Comparison of ENCODE assay signal across 1 cellular context in the genomic region with DNA sequence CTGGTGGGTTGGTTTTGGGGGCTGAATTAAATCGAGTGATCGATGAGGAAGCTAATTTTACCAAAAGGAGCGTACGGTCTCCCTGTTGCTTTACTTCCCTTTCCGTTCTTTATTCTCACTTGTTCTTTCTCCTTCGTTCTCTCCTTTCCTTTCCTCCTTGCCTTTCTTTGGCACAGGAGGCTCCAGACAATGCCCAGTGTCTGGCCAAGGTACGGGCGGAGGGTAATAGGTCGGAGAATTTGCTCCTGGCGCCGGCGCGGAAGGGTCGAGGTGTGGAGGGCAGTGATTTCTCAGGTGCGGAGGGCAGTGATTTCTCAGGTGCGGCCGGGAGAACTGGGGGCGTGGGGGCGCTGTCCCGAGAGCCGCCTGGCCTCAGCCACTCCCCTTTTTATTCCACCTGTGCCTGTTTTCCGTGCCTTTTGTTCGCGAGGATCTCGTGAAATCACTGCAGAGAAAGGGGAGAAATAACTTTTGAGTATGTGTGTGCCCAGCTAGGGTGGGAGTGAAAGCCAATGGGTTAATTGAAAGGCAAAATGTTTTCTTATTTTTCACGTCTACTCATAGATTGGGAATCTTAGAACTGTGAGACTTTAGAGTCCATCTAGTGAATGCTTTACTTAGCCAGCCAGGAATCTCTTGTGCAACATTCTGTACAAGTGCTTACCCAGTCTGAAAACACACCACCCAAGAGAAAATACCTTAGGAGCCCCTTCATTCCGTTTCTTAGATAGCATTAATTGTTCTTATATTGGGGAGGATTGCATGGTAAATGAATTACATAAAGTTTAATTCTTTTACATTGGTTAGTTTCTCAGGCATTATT.
TF ChIP-seq lines count a peak whose summit lies in the region.

No MANE protein-coding gene starts in this region.

TF ChIP-seq in HepG2, 621 proteins besides CTCF, POLR2A, EP300 and RAD21 (continued from another document and continues in another):
- 0 out of 2 replicates have a peak, but pooled peaks have one; percentile 9 for TF ChIP-seq ZFX (CRISPR knock-in tag; IDR thresholded peaks at IDR 0.05; ENCODE audit: low read depth)
- TF ChIP-seq NR2F2 (IDR thresholded peaks at IDR 0.05; ENCODE audit: borderline replicate concordance, low read depth) = 0 out of 2 replicates have a peak, but pooled peaks have one; percentile 15
- TF ChIP-seq ZNF577 (CRISPR knock-in tag; IDR thresholded peaks at IDR 0.05; ENCODE audit: borderline replicate concordance, low read depth) = 0 out of 2 replicates have a peak, but pooled peaks have one; percentile 51
- TF ChIP-seq GFI1 (CRISPR knock-in tag; IDR thresholded peaks at IDR 0.05; ENCODE audit: borderline replicate concordance) = peak; percentile 100
- no peak for TF ChIP-seq ZNF598 (CRISPR knock-in tag; IDR thresholded peaks at IDR 0.05; ENCODE audit: borderline replicate concordance)
- TF ChIP-seq SAP130 (CRISPR knock-in tag; IDR thresholded peaks at IDR 0.05; ENCODE audit: low read depth) = peak; percentile 61
- peak; percentile 77 for TF ChIP-seq CEBPG (CRISPR knock-in tag; IDR thresholded peaks at IDR 0.05)
- peak; percentile 84; the same call in 1 of the 2 replicates for TF ChIP-seq ZNF230 (CRISPR knock-in tag; IDR thresholded peaks at IDR 0.05)
- 0 out of 2 replicates have a peak, but pooled peaks have one; percentile 44 for TF ChIP-seq ONECUT2 (CRISPR knock-in tag; IDR thresholded peaks at IDR 0.05)
- TF ChIP-seq ELF1 (CRISPR knock-in tag; IDR thresholded peaks at IDR 0.05) = no peak
- TF ChIP-seq ZNF292 (CRISPR knock-in tag; IDR thresholded peaks at IDR 0.05; ENCODE audit: borderline replicate concordance, low read depth) = no peak
- no peak for TF ChIP-seq MAFF (IDR thresholded peaks at IDR 0.05; ENCODE audit: low read depth, low read length)
- TF ChIP-seq PHF21A (CRISPR knock-in tag; IDR thresholded peaks at IDR 0.05) = peak; percentile 99
- TF ChIP-seq ZNF501 (CRISPR knock-in tag; IDR thresholded peaks at IDR 0.05) = peak; percentile 49; the same call in 1 of the 2 replicates
- TF ChIP-seq POLR2AphosphoS2 (IDR thresholded peaks at IDR 0.05; ENCODE audit: low read depth, low read length) = no peak
- TF ChIP-seq ZNF256 (CRISPR knock-in tag; conservative IDR thresholded peaks at IDR 0.05) = 0 out of 2 replicates have a peak, but pooled peaks have one; percentile 37
- peak; percentile 27; the same call in 1 of the 2 replicates for TF ChIP-seq ZMYM4 (CRISPR knock-in tag; IDR thresholded peaks at IDR 0.05)
- TF ChIP-seq ZEB1 (IDR thresholded peaks at IDR 0.05; ENCODE audit: insufficient replicate concordance, low read depth) = peak; percentile 98
- no peak for TF ChIP-seq LCORL (IDR thresholded peaks at IDR 0.05)
- 0 out of 2 replicates have a peak, but pooled peaks have one; percentile 26 for TF ChIP-seq LCORL (CRISPR knock-in tag; IDR thresholded peaks at IDR 0.05)
- TF ChIP-seq BCL6 (CRISPR knock-in tag; IDR thresholded peaks at IDR 0.05) = peak; percentile 48; the same call in 1 of the 2 replicates
- TF ChIP-seq TSC22D2 (CRISPR knock-in tag; IDR thresholded peaks at IDR 0.05; ENCODE audit: borderline replicate concordance) = no peak
- no peak for TF ChIP-seq ZNF768 (CRISPR knock-in tag; IDR thresholded peaks at IDR 0.05)
- TF ChIP-seq POGZ (CRISPR knock-in tag; IDR thresholded peaks at IDR 0.05) = no peak
- TF ChIP-seq MTA1 (CRISPR knock-in tag; IDR thresholded peaks at IDR 0.05; ENCODE audit: borderline replicate concordance) = peak; percentile 81; the same call in 1 of the 2 replicates
- TF ChIP-seq, protein P1, sequence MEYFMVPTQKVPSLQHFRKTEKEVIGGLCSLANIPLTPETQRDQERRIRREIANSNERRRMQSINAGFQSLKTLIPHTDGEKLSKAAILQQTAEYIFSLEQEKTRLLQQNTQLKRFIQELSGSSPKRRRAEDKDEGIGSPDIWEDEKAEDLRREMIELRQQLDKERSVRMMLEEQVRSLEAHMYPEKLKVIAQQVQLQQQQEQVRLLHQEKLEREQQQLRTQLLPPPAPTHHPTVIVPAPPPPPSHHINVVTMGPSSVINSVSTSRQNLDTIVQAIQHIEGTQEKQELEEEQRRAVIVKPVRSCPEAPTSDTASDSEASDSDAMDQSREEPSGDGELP (IDR thresholded peaks at IDR 0.05; ENCODE audit: borderline replicate concordance, low read depth) = 0 out of 2 replicates have a peak, but pooled peaks have one; percentile 19
- TF ChIP-seq NR2C2 (CRISPR knock-in tag; IDR thresholded peaks at IDR 0.05; ENCODE audit: borderline replicate concordance) = peak; percentile 32; the same call in 1 of the 2 replicates
- no peak for TF ChIP-seq TCF7L2 (IDR thresholded peaks at IDR 0.05; ENCODE audit: low read depth, low read length)
- 0 out of 2 replicates have a peak, but pooled peaks have one; percentile 44 for TF ChIP-seq MEIS2 (CRISPR knock-in tag; IDR thresholded peaks at IDR 0.05)
- no peak for TF ChIP-seq ZNF431 (CRISPR knock-in tag; IDR thresholded peaks at IDR 0.05; ENCODE audit: borderline replicate concordance, low read depth)
- 0 out of 2 replicates have a peak, but pooled peaks have one; percentile 12 for TF ChIP-seq ZNF430 (CRISPR knock-in tag; IDR thresholded peaks at IDR 0.05)
- TF ChIP-seq, protein P2, sequence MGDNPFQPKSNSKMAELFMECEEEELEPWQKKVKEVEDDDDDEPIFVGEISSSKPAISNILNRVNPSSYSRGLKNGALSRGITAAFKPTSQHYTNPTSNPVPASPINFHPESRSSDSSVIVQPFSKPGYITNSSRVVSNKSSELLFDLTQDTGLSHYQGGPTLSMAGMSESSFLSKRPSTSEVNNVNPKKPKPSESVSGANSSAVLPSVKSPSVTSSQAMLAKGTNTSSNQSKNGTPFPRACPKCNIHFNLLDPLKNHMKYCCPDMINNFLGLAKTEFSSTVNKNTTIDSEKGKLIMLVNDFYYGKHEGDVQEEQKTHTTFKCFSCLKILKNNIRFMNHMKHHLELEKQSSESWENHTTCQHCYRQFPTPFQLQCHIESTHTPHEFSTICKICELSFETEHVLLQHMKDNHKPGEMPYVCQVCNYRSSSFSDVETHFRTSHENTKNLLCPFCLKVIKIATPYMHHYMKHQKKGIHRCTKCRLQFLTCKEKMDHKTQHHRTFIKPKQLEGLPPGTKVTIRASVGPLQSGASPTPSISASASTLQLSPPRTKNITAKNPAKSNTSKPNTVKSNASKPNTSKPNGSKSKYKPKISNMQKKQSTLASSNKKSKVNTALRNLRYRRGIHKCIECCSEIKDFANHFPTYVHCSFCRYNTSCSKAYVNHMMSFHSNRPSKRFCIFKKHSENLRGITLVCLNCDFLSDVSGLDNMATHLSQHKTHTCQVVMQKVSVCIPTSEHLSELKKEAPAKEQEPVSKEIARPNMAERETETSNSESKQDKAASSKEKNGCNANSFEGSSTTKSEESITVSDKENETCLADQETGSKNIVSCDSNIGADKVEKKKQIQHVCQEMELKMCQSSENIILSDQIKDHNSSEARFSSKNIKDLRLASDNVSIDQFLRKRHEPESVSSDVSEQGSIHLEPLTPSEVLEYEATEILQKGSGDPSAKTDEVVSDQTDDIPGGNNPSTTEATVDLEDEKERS (CRISPR knock-in tag; IDR thresholded peaks at IDR 0.05) = 0 out of 2 replicates have a peak, but pooled peaks have one; percentile 19
- TF ChIP-seq ZSCAN25 (CRISPR knock-in tag; IDR thresholded peaks at IDR 0.05) = peak; percentile 78; the same call in 1 of the 2 replicates
- 0 out of 2 replicates have a peak, but pooled peaks have one; percentile 45 for TF ChIP-seq KMT2B (CRISPR knock-in tag; IDR thresholded peaks at IDR 0.05)
- TF ChIP-seq MED1 (CRISPR knock-in tag; IDR thresholded peaks at IDR 0.05) = 0 out of 2 replicates have a peak, but pooled peaks have one; percentile 8
- no peak for TF ChIP-seq CREB1 (IDR thresholded peaks at IDR 0.05)
- TF ChIP-seq CREB1 (CRISPR knock-in tag; IDR thresholded peaks at IDR 0.05) = no peak
- TF ChIP-seq, protein P3, sequence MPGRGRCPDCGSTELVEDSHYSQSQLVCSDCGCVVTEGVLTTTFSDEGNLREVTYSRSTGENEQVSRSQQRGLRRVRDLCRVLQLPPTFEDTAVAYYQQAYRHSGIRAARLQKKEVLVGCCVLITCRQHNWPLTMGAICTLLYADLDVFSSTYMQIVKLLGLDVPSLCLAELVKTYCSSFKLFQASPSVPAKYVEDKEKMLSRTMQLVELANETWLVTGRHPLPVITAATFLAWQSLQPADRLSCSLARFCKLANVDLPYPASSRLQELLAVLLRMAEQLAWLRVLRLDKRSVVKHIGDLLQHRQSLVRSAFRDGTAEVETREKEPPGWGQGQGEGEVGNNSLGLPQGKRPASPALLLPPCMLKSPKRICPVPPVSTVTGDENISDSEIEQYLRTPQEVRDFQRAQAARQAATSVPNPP (CRISPR knock-in tag; IDR thresholded peaks at IDR 0.05) = no peak
- TF ChIP-seq, protein P4, sequence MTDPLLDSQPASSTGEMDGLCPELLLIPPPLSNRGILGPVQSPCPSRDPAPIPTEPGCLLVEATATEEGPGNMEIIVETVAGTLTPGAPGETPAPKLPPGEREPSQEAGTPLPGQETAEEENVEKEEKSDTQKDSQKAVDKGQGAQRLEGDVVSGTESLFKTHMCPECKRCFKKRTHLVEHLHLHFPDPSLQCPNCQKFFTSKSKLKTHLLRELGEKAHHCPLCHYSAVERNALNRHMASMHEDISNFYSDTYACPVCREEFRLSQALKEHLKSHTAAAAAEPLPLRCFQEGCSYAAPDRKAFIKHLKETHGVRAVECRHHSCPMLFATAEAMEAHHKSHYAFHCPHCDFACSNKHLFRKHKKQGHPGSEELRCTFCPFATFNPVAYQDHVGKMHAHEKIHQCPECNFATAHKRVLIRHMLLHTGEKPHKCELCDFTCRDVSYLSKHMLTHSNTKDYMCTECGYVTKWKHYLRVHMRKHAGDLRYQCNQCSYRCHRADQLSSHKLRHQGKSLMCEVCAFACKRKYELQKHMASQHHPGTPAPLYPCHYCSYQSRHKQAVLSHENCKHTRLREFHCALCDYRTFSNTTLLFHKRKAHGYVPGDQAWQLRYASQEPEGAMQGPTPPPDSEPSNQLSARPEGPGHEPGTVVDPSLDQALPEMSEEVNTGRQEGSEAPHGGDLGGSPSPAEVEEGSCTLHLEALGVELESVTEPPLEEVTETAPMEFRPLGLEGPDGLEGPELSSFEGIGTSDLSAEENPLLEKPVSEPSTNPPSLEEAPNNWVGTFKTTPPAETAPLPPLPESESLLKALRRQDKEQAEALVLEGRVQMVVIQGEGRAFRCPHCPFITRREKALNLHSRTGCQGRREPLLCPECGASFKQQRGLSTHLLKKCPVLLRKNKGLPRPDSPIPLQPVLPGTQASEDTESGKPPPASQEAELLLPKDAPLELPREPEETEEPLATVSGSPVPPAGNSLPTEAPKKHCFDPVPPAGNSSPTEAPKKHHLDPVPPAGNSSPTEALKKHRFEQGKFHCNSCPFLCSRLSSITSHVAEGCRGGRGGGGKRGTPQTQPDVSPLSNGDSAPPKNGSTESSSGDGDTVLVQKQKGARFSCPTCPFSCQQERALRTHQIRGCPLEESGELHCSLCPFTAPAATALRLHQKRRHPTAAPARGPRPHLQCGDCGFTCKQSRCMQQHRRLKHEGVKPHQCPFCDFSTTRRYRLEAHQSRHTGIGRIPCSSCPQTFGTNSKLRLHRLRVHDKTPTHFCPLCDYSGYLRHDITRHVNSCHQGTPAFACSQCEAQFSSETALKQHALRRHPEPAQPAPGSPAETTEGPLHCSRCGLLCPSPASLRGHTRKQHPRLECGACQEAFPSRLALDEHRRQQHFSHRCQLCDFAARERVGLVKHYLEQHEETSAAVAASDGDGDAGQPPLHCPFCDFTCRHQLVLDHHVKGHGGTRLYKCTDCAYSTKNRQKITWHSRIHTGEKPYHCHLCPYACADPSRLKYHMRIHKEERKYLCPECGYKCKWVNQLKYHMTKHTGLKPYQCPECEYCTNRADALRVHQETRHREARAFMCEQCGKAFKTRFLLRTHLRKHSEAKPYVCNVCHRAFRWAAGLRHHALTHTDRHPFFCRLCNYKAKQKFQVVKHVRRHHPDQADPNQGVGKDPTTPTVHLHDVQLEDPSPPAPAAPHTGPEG (CRISPR knock-in tag; IDR thresholded peaks at IDR 0.05) = peak; percentile 62; the same call in 1 of the 2 replicates
- 0 out of 2 replicates have a peak, but pooled peaks have one; percentile 10 for TF ChIP-seq SOX5 (CRISPR knock-in tag; IDR thresholded peaks at IDR 0.05; ENCODE audit: borderline replicate concordance)
- TF ChIP-seq, protein P5, sequence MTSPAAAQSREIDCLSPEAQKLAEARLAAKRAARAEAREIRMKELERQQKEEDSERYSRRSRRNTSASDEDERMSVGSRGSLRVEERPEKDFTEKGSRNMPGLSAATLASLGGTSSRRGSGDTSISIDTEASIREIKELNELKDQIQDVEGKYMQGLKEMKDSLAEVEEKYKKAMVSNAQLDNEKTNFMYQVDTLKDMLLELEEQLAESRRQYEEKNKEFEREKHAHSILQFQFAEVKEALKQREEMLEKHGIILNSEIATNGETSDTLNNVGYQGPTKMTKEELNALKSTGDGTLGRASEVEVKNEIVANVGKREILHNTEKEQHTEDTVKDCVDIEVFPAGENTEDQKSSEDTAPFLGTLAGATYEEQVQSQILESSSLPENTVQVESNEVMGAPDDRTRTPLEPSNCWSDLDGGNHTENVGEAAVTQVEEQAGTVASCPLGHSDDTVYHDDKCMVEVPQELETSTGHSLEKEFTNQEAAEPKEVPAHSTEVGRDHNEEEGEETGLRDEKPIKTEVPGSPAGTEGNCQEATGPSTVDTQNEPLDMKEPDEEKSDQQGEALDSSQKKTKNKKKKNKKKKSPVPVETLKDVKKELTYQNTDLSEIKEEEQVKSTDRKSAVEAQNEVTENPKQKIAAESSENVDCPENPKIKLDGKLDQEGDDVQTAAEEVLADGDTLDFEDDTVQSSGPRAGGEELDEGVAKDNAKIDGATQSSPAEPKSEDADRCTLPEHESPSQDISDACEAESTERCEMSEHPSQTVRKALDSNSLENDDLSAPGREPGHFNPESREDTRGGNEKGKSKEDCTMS (CRISPR knock-in tag; conservative IDR thresholded peaks at IDR 0.05) = no peak
- no peak for TF ChIP-seq BORCS8-MEF2B (CRISPR knock-in tag; IDR thresholded peaks at IDR 0.05)
- no peak for TF ChIP-seq ZNF282 (IDR thresholded peaks at IDR 0.05; ENCODE audit: partially characterized antibody)
- TF ChIP-seq, protein P6, sequence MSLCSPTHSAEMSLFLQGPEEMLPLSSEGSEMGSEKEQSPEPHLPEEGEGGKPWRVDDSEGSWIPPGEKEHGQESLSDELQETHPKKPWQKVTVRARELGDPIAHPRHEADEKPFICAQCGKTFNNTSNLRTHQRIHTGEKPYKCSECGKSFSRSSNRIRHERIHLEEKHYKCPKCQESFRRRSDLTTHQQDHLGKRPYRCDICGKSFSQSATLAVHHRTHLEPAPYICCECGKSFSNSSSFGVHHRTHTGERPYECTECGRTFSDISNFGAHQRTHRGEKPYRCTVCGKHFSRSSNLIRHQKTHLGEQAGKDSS (CRISPR knock-in tag; IDR thresholded peaks at IDR 0.05; ENCODE audit: borderline replicate concordance, low read depth) = 0 out of 2 replicates have a peak, but pooled peaks have one; percentile 21
- TF ChIP-seq, protein P7, sequence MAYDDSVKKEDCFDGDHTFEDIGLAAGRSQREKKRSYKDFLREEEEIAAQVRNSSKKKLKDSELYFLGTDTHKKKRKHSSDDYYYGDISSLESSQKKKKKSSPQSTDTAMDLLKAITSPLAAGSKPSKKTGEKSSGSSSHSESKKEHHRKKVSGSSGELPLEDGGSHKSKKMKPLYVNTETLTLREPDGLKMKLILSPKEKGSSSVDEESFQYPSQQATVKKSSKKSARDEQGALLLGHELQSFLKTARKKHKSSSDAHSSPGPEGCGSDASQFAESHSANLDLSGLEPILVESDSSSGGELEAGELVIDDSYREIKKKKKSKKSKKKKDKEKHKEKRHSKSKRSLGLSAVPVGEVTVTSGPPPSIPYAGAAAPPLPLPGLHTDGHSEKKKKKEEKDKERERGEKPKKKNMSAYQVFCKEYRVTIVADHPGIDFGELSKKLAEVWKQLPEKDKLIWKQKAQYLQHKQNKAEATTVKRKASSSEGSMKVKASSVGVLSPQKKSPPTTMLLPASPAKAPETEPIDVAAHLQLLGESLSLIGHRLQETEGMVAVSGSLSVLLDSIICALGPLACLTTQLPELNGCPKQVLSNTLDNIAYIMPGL (CRISPR knock-in tag; IDR thresholded peaks at IDR 0.05; ENCODE audit: borderline replicate concordance in 1 of 2, low read depth in 1 of 2) = peak in 1 of 2 experiments; percentile 71; a peak in 1 of 4 replicates
- no peak for TF ChIP-seq ZNF619 (CRISPR knock-in tag; IDR thresholded peaks at IDR 0.05)
